19 cellular contexts compared by ENCODE assay signal in the genomic region with DNA sequence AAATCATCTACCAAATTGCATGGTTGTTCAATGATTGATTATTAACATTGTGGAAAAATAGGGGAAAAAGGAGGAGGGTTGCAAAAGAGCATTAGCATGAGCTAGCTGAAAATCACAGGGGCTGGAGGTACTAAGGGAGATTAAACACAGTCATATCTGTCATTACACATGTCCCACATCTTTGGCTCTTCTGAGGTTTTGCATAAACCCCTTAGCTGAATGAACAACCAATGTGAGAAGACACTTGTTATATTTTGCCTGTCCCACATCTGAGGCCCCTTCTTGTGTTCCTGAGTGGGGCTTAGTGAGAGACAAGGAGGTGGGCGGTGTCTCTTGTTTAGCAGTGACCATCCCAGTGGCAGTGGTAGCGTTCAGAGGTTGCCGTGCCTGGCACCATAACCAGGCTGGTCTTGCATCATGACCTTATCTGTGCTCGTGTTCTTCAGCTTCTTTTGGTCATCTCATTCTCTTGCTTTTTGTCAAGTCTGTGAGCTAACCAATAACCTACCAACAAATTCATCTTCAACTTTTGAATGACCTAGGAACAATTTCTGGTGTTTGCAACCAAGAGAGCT.
DNase-seq lines count a peak whose midpoint lies in the region; ATAC-seq and TF ChIP-seq lines count a peak whose summit lies in the region.
"Had no signal": no experiment of that assay in that cellular context is flagged by ENCODE, and none has a peak within 500 bp of the region (broad histone marks: within the 10 kb centered on the region; RNA-seq: fewer than 3 reads in every experiment).

No MANE protein-coding gene starts in this region.

- intact Hi-C loops in head of caudate nucleus (cut with DNase I), result no loop called here

- DNase-seq in GM10248 (ENCODE audit: extremely low spot score) (peak; percentile 30), activated gamma-delta T cell treated with Interleukin-2 at 50 U/mL for 16 hours (no peak), head of caudate nucleus (no peak)
- no peak for DNase-seq in activated CD4-positive, CD25-positive, alpha-beta regulatory T cell (lab: John Stamatoyannopoulos, UW)
- DNase-seq: activated T-cell treated with anti-CD3 and anti-CD28 coated beads, Interleukin-2, amount 50 U/mL, for 1 hour; amniotic stem cell; CD8-positive, alpha-beta memory T cell; erythroblast; kidney glomerular epithelial cell; mucosa of descending colon; NCI-H1930; pancreas; RPMI8226; substantia nigra had no signal

- no peak for TF ChIP-seq CTCF in GM10248 (IDR thresholded peaks at IDR 0.05; ENCODE audit: control extremely low read depth, extremely low read depth, low read depth, missing control alignments)

- POLR2A ChIA-PET in GM10248 (lab: Yijun Ruan, JAX), result no interaction called here

- CTCF ChIA-PET in GM10248 (lab: Yijun Ruan, JAX), result interaction anchor here (4.8 kb wide), 1 partner anchor 15 kb away, joined by 24 read pairs; no protein-coding TSS in a partner anchor

- ATAC-seq in GM18909 (IDR thresholded peaks at IDR 0.05; ENCODE audit: poor library complexity, unreplicated experiment) (peak; percentile 67), HG02610 (IDR thresholded peaks at IDR 0.05; ENCODE audit: unreplicated experiment) (peak; percentile 87), HG03457 (IDR thresholded peaks at IDR 0.05; ENCODE audit: unreplicated experiment) (peak; percentile 70), GM21723 (IDR thresholded peaks at IDR 0.05; ENCODE audit: unreplicated experiment) (no peak)
- ATAC-seq: activated CD4-positive, CD25-positive, alpha-beta regulatory T cell treated with anti-CD3 and anti-CD28 coated beads, Interleukin-2, amount 50 U/mL, for 24 hours; mucosa of descending colon; pancreas had no signal
